1 cellular context compared by ENCODE assay signal in the genomic region with DNA sequence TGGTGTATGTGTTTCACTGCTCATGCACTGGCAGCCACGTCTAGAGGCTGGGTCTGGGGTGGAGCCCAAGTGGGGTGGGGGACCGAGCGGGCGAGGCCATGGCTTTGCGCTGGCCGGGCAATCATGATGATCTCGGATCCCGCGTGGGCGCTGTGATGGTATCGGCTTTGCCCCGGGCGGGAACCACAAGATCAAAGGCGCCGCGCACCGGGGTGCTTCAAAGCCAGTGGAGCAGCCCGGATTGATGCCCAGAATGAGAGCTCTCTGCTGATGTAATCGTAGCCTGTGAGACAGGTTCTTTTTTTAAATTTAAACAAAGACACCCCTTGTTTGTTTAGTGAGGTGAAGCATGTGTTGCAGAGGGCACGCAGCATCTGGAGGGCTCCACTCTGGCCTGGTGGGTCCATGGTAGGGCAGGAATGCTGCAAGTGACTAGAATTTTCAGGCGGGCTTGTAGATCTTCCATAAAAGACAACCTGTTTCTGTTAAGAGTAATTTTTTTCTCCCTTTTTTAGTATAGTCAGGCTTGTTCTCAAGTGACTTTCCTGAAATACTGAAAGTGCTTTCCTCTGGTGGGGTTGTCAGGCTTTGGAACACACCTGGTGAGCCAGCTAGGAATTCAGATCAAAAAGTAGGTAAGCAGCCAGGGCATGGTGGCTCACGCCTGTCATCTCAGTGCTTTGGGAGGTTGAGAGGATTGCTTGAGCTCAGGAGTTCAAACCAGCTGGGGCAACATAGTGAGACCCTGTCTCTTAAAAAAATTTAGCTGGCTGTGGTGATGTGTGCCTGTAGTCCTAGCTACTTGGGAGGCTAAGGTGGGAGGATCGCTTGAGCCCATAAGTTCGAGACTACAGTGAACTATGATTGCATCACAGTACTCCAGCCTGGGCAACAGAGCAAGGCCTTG.
TF ChIP-seq lines count a peak whose summit lies in the region.

No MANE protein-coding gene starts in this region.

TF ChIP-seq in SK-N-SH, 30 proteins besides CTCF, POLR2A, EP300 and RAD21 (continued from another document):
- TF ChIP-seq PBX3 (IDR thresholded peaks at IDR 0.05) (no peak), NFIC (IDR thresholded peaks at IDR 0.05; ENCODE audit: borderline replicate concordance) (no peak), TCF12 (IDR thresholded peaks at IDR 0.05) (no peak), MXI1 (IDR thresholded peaks at IDR 0.05; ENCODE audit: low read depth, low read length) (peak; percentile 15; the same call in 1 of the 2 replicates), RCOR1 (IDR thresholded peaks at IDR 0.05; ENCODE audit: low read length) (peak; percentile 57; the same call in 1 of the 2 replicates), GATA2 (CRISPR knock-in tag; IDR thresholded peaks at IDR 0.05) (peak; percentile 98), POLR2AphosphoS5 (IDR thresholded peaks at IDR 0.05; ENCODE audit: low read depth, low read length) (no peak), FOXJ3 (CRISPR knock-in tag; IDR thresholded peaks at IDR 0.05) (no peak)
